Comparison of ENCODE assay signal across 9 cellular contexts in the genomic region with DNA sequence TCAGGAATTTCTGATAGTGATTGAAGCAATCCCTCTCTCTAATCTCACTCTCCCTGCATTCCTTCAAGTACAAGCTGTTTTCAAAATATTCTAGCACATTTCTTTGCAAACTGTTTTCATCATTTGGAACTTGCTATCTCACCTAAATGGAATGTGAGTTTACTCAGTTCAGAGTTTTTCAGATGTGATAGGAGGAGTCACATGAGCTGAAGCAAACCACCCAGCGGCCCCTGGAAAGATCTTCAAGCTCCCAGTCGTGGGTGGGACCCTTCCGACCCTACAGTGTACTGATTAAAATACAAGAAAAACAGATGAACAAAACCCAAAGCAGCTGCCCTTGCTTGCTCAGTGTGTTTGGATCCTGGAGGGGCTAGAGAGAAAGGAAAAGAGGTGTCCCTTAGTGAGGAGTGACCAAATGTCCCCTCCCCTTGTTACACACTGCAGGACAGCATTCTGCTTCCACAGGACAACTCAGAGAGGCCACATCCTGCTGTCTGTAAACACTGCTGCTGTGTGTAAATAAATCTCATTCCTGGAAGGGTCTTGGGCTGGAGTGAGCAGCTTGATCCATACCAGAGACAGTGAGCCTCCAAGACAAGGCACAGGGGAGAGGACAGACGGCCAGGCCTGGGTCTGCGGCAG.
DNase-seq lines count a peak whose midpoint lies in the region; ATAC-seq and TF ChIP-seq lines count a peak whose summit lies in the region.
"Had no signal": no experiment of that assay in that cellular context is flagged by ENCODE, and none has a peak within 500 bp of the region (broad histone marks: within the 10 kb centered on the region; RNA-seq: fewer than 3 reads in every experiment).

No MANE protein-coding gene starts in this region.

- no peak overlapping the region for H3K4me3 ChIP-seq in BJ (ENCODE audit: low read depth, low read length)
- H3K4me3 ChIP-seq in SJCRH30, result no peak overlapping the region
- H3K4me3 ChIP-seq in foreskin fibroblast (ENCODE audit: low read depth in 1 of 2, low read length in 2 of 2), result no peak overlapping the region

- intact Hi-C loops in posterior cingulate gyrus (cut with DNase I), result no loop called here

- CTCF ChIA-PET in BJ (lab: Yijun Ruan, JAX), result no interaction called here

- ATAC-seq in omental fat pad (ENCODE audit: low FRiP score) (peak; percentile 96), HG03469 (IDR thresholded peaks at IDR 0.05; ENCODE audit: unreplicated experiment) (no peak)

- TF ChIP-seq CTCF in BJ (IDR thresholded peaks at IDR 0.05; ENCODE audit: insufficient read depth, low read depth, low read length) (no peak), foreskin fibroblast (IDR thresholded peaks at IDR 0.05; ENCODE audit: low read depth, low read length) (no peak), omental fat pad (IDR thresholded peaks at IDR 0.05) (no peak), GM13977 (IDR thresholded peaks at IDR 0.05; ENCODE audit: extremely low read depth, insufficient read depth, missing control alignments) (no peak)

- in situ Hi-C loops in GM13977 (cut with MboI; ENCODE audit: low pct_unique_long_range_greater_than_20kb, low sequenced_read_pairs, unreplicated experiment), result no loop called here

- H3K4me1 ChIP-seq in SJCRH30, result peaks cover 4% of the 10 kb centered on the region; the same call in 1 of the 2 replicates

- DNase-seq in BJ (ENCODE audit: low read depth) (peak; percentile 64), SJCRH30 (no peak), foreskin fibroblast (peak; percentile 65 to 84), omental fat pad (ENCODE audit: low spot score) (no peak), GM13977 (ENCODE audit: low spot score) (no peak), NCI-H2029 treated with DMSO at 0.1 percent for 48 hours (lab: John Stamatoyannopoulos, UW) (no peak), posterior cingulate gyrus (no peak)
- DNase-seq: hippocampal formation had no signal

- no peaks in the 10 kb centered on the region for H3K27me3 ChIP-seq in BJ (ENCODE audit: control insufficient read depth, insufficient read depth, low read length)
- H3K27me3 ChIP-seq in SJCRH30, result no peaks in the 10 kb centered on the region

- POLR2A ChIA-PET in BJ (lab: Charles Lee), result no interaction called here

- H3K36me3 ChIP-seq in BJ (ENCODE audit: control insufficient read depth, insufficient read depth, low read length) (no peaks in the 10 kb centered on the region), SJCRH30 (no peaks in the 10 kb centered on the region)

- 0 out of 2 replicates have a peak, but pooled peaks cover 2% of the 10 kb centered on the region for H3K9me3 ChIP-seq in SJCRH30 (replicated peaks)

- H3K27ac ChIP-seq in SJCRH30, result peak overlapping the region; percentile 10; the same call in 1 of the 2 replicates

Comparison
In these comparisons a context has a peak if more than half of its experiments do, and no peak if none do; other contexts are left out.
1. DNase-seq: peak in BJ (single experiment) and foreskin fibroblast (2 of 2); none in SJCRH30 (0 of 2), omental fat pad (single experiment), GM13977 (single experiment), NCI-H2029 treated with DMSO at 0.1 percent for 48 hours (single experiment) and posterior cingulate gyrus (0 of 10).